In genomic region chr3:57745101-57745500, GRCh38 we compare ENCODE assay signal across 24 cellular contexts. TPM values are rescaled to one million over a fixed set of nuclear protein-coding genes. Genes with fewer than 3 reads are reported as not detected.
DNase-seq lines count a peak whose midpoint lies in the region; ATAC-seq and FAIRE-seq lines count a peak whose summit lies in the region.
"Had no signal": no experiment of that assay in that cellular context is flagged by ENCODE, and none has a peak within 500 bp of the region (broad histone marks: within the 10 kb centered on the region; RNA-seq: fewer than 3 reads in every experiment).

No MANE protein-coding gene starts in this region.

- ATAC-seq in HG03039 (IDR thresholded peaks at IDR 0.05; ENCODE audit: unreplicated experiment) (no peak), HG02759 (IDR thresholded peaks at IDR 0.05; ENCODE audit: unreplicated experiment) (no peak)

- DNase-seq in RPMI7951 (ENCODE audit: low read depth) (peak; percentile 8), foreskin melanocyte (peak; percentile 71), NCI-H2029 treated with DMSO at 0.1 percent for 48 hours (lab: John Stamatoyannopoulos, UW) (no peak)
- DNase-seq: 8988T; ACHN; BE2C; C1 segment of cervical spinal cord; CD4-positive, alpha-beta memory T cell; CD4-positive, CD25-positive, alpha-beta regulatory T cell; CD8-positive, alpha-beta memory T cell; COR-L47; DMS 273 treated with DMSO at 0.1 percent for 48 hours; DMS153; DMS53; DMS79; DND-41; EL; GF-D8 had no signal

- peak; percentile 66 for FAIRE-seq in G401.6 (lab: Jason Lieb, UNC)
- FAIRE-seq: A204.1, GM12891, GM19239 had no signal

RNA-seq across cellular contexts. Expression of gene SLMAP, which starts 11.0 kb away (rescaled TPM):
- total RNA-seq in RPMI7951 (2014; rRNA removed; shearing (Covaris generic)), result 38.9 and 48.4 TPM in 2 replicates

RNA-seq across cellular contexts. Expression of gene DENND6A, which starts 52.2 kb away (rescaled TPM):
- 19.9 and 28.5 TPM in 2 replicates for total RNA-seq in RPMI7951 (2014; rRNA removed; shearing (Covaris generic))
